ENCODE assay signal across 22 cellular contexts in genomic region chr2:10273215-10274175, GRCh38. TPM values are rescaled to one million over a fixed set of nuclear protein-coding genes. Genes with fewer than 3 reads are reported as not detected.
A peak's percentile ranks its signal among the peaks of the same experiment; 100 is the strongest.
DNase-seq lines count a peak whose midpoint lies in the region; ATAC-seq, FAIRE-seq and TF ChIP-seq lines count a peak whose summit lies in the region.
"Had no signal": no experiment of that assay in that cellular context is flagged by ENCODE, and none has a peak within 500 bp of the region (broad histone marks: within the 10 kb centered on the region; RNA-seq: fewer than 3 reads in every experiment).

No MANE protein-coding gene starts in this region.

- H3K4me3 Mint-ChIP-seq in CD14-positive monocyte = no peak overlapping the region

- H3K9me3 Mint-ChIP-seq in CD14-positive monocyte = no peaks in the 10 kb centered on the region
- H3K9me3 Mint-ChIP-seq: CD4-positive, alpha-beta memory T cell had no signal

- H3K27ac ChIP-seq in WERI-Rb-1 (no peak overlapping the region), left lung (no peak overlapping the region), spleen (no peak overlapping the region), smooth muscle cell (ENCODE audit: low read depth) (no peak overlapping the region)
- H3K27ac ChIP-seq: BLaER1 had no signal

- no peaks in the 10 kb centered on the region for H3K79me2 ChIP-seq in smooth muscle cell (ENCODE audit: low read depth)

- no peak for FAIRE-seq in frontal cortex (lab: Jason Lieb, UNC)
- FAIRE-seq: GM12878, H54 had no signal

- no peaks in the 10 kb centered on the region for H4K20me1 ChIP-seq in smooth muscle cell (ENCODE audit: low read depth)
- H4K20me1 ChIP-seq: BLaER1 had no signal

- peak overlapping the region in 1 of 7 donors; percentile 1 for H3K27ac Mint-ChIP-seq in CD14-positive monocyte

- peaks cover 0 to 26% of the 10 kb centered on the region in 2 donors for H3K4me1 ChIP-seq in left lung
- peaks cover 0 to 38% (median 16%) of the 10 kb centered on the region in 6 donors for H3K4me1 ChIP-seq in spleen
- H3K4me1 ChIP-seq in smooth muscle cell (ENCODE audit: low read depth) = no peaks in the 10 kb centered on the region

- no peak for ATAC-seq in left lung
- ATAC-seq: GM12878 had no signal

- TF ChIP-seq POLR2A in spleen (IDR thresholded peaks at IDR 0.05) = no peak

- DNase-seq in CD14-positive monocyte (ENCODE audit: low spot score) (peak; percentile 3), WERI-Rb-1 (peak; percentile 4), left lung (peak; percentile 22 to 45), spleen (peak; percentile 49), frontal cortex (ENCODE audit: low spot score in 2 of 2) (no peak), NCI-H526 (lab: John Stamatoyannopoulos, UW) (no peak), smooth muscle cell (lab: John Stamatoyannopoulos, UW; ENCODE audit: unreplicated experiment) (no peak)
- DNase-seq: CD4-positive, alpha-beta memory T cell; DMS 273 treated with DMSO at 0.1 percent for 48 hours; DMS79 treated with DMSO at 0.1 percent for 48 hours; IMR-90; NCI-H1105; NCI-H146; NCI-H2029; NCI-H226; NCI-H510A treated with DMSO at 0.1 percent for 48 hours; NCI-H774; NK-92 treated with Interleukin-12 subunit alpha and Interleukin-12 subunit beta, amount 100 ng/mL, for 24 hours had no signal

- no peak overlapping the region for H3K9ac ChIP-seq in smooth muscle cell (ENCODE audit: low read depth)
- H3K9ac ChIP-seq: BLaER1 had no signal

- 91 to 96% (median 93%) methylated on average over 19 to 22 of the region's 22 CpGs for WGBS in spleen, 5 donors
- WGBS in smooth muscle cell (ENCODE audit: low lambda C conversion rate) = 93% methylated on average over 22 of the region's 22 CpGs

- no peak overlapping the region for H3K4me3 ChIP-seq in WERI-Rb-1 (ENCODE audit: low read depth, low read length)
- no peak overlapping the region for H3K4me3 ChIP-seq in left lung
- no peak overlapping the region for H3K4me3 ChIP-seq in spleen
- no peak overlapping the region for H3K4me3 ChIP-seq in smooth muscle cell
- H3K4me3 ChIP-seq: BLaER1, GM12878 had no signal

- peaks cover 5% of the 10 kb centered on the region for H3K9me3 ChIP-seq in WERI-Rb-1 (ENCODE audit: severe bottlenecking)
- no peaks in the 10 kb centered on the region for H3K9me3 ChIP-seq in left lung
- no peaks in the 10 kb centered on the region for H3K9me3 ChIP-seq in spleen
- H3K9me3 ChIP-seq in smooth muscle cell (replicated peaks; ENCODE audit: low read depth) = no peaks in the 10 kb centered on the region
- H3K9me3 ChIP-seq: BLaER1, Caco-2 had no signal

- peaks cover 24% of the 10 kb centered on the region for H3K4me1 Mint-ChIP-seq in CD14-positive monocyte

- TF ChIP-seq CTCF in CD14-positive monocyte (IDR thresholded peaks at IDR 0.05) (no peak), WERI-Rb-1 (IDR thresholded peaks at IDR 0.05; ENCODE audit: low read depth, low read length) (no peak), left lung (IDR thresholded peaks at IDR 0.05) (no peak), spleen (IDR thresholded peaks at IDR 0.05 in 8 of 11, conservative IDR thresholded peaks at IDR 0.05 in 3 of 11) (no peak), smooth muscle cell (IDR thresholded peaks at IDR 0.05; ENCODE audit: borderline replicate concordance, insufficient read depth, poor library complexity, severe bottlenecking) (no peak)

- no peak overlapping the region for H3K4me2 ChIP-seq in smooth muscle cell
- H3K4me2 ChIP-seq: BLaER1 had no signal

- H2AFZ ChIP-seq in smooth muscle cell (ENCODE audit: low read depth) = no peak overlapping the region

- no peaks in the 10 kb centered on the region for H3K36me3 Mint-ChIP-seq in CD14-positive monocyte
- H3K36me3 Mint-ChIP-seq: CD4-positive, alpha-beta memory T cell had no signal

- peaks cover 1 to 2% (median 2%) of the 10 kb centered on the region in 3 donors for H3K27me3 Mint-ChIP-seq in CD14-positive monocyte (ENCODE audit: low read depth in 3 of 3)
- H3K27me3 Mint-ChIP-seq: CD4-positive, alpha-beta memory T cell had no signal

- intact Hi-C loops in CD14-positive monocyte (cut with micrococcal nuclease) (loop anchor here (5.0 to 10.0 kb wide), 2 partner anchors 34 to 149 kb away; partner anchors contain the start of gene RRM2 (in 1 of the 2)), left lung (cut with DNase I) (no loop called here), spleen (cut with DNase I; ENCODE audit: low total_unique reads) (loop anchor here (10.0 kb wide), 1 partner anchor 131 kb away; no protein-coding TSS in a partner anchor)

- no peaks in the 10 kb centered on the region for H3K27me3 ChIP-seq in WERI-Rb-1 (ENCODE audit: insufficient read depth, low read depth, severe bottlenecking)
- H3K27me3 ChIP-seq in left lung = no peaks in the 10 kb centered on the region
- peaks cover 0 to 13% (median 0%) of the 10 kb centered on the region in 7 donors for H3K27me3 ChIP-seq in spleen (replicated peaks in 1 of 7)
- H3K27me3 ChIP-seq in smooth muscle cell (ENCODE audit: low read depth) = no peaks in the 10 kb centered on the region
- H3K27me3 ChIP-seq: BLaER1 had no signal

- H3F3A ChIP-seq in smooth muscle cell (ENCODE audit: low read depth) = no peaks in the 10 kb centered on the region

- H3K36me3 ChIP-seq in WERI-Rb-1 = no peaks in the 10 kb centered on the region
- H3K36me3 ChIP-seq in left lung = no peaks in the 10 kb centered on the region
- no peaks in the 10 kb centered on the region for H3K36me3 ChIP-seq in spleen
- H3K36me3 ChIP-seq in smooth muscle cell (ENCODE audit: low read depth) = no peaks in the 10 kb centered on the region
- H3K36me3 ChIP-seq: BLaER1 had no signal

RNA-seq across cellular contexts. Expression of gene HPCAL1, which starts 29.2 kb away (rescaled TPM):
- 10 to 100 TPM; 98.0 to 99.5 TPM for polyA plus RNA-seq in CD14-positive monocyte
- 100 to 1,000 TPM; 107 to 108 TPM for total RNA-seq in left lung
- 10 to 100 TPM; 42.3 to 80.6 (median 57.5) TPM for total RNA-seq in spleen
- polyA plus RNA-seq in spleen = 10 to 100 TPM; 41.9 to 58.5 (median 57.9) TPM
- total RNA-seq in frontal cortex = 26.5 TPM
- total RNA-seq in smooth muscle cell = 7.0 and 11.7 TPM in 2 replicates
- 15.8 and 18.6 TPM in 2 replicates for polyA plus RNA-seq in smooth muscle cell

Comparison
In these comparisons a context has a peak if more than half of its experiments do, and no peak if none do; other contexts are left out.
1. DNase-seq: peak in CD14-positive monocyte (single experiment), WERI-Rb-1 (single experiment), left lung (2 of 2) and spleen (single experiment); none in frontal cortex (0 of 2), NCI-H526 (0 of 2) and smooth muscle cell (single experiment).
2. intact Hi-C loops: an anchor here in CD14-positive monocyte (5.0 to 10.0 kb wide) and spleen (10.0 kb wide); none called in left lung.